In genomic region chr5:181205735-181206401, GRCh38 we compare ENCODE assay signal across 8 cellular contexts. TPM values are rescaled to one million over a fixed set of nuclear protein-coding genes. Genes with fewer than 3 reads are reported as not detected.
A peak's percentile ranks its signal among the peaks of the same experiment; 100 is the strongest.
DNase-seq lines count a peak whose midpoint lies in the region; ATAC-seq and TF ChIP-seq lines count a peak whose summit lies in the region.

No MANE protein-coding gene starts in this region.

- peak overlapping the region; percentile 94 for H3K27ac Mint-ChIP-seq in mesothelial cell of epicardium

- H3K4me1 ChIP-seq in breast epithelium (peaks cover 0 to 10% of the 10 kb centered on the region in 2 donors), aorta (ENCODE audit: control insufficient read depth in 1 of 2, insufficient read depth in 2 of 2, low read length in 2 of 2) (no peaks in the 10 kb centered on the region)

- TF ChIP-seq POLR2A in breast epithelium (IDR thresholded peaks at IDR 0.05): no peak

- peaks cover 52% of the 10 kb centered on the region for H3K27me3 Mint-ChIP-seq in mesothelial cell of epicardium (ENCODE audit: low read depth)

- no peaks in the 10 kb centered on the region for H3K36me3 Mint-ChIP-seq in mesothelial cell of epicardium

- TF ChIP-seq CTCF in breast epithelium (IDR thresholded peaks at IDR 0.05): no peak
- no peak for TF ChIP-seq CTCF in mesothelial cell of epicardium (IDR thresholded peaks at IDR 0.05; ENCODE audit: unreplicated experiment)

- H3K27ac ChIP-seq in breast epithelium (peak overlapping the region in 1 of 2 donors; percentile 86), aorta (ENCODE audit: low read depth in 1 of 2, low read length in 2 of 2) (peak overlapping the region in 1 of 2 donors; percentile 49)

- H3K36me3 ChIP-seq in breast epithelium (no peaks in the 10 kb centered on the region), aorta (ENCODE audit: control insufficient read depth in 1 of 2, insufficient read depth in 2 of 2, low read length in 1 of 2) (no peaks in the 10 kb centered on the region)

- no peaks in the 10 kb centered on the region for H3K27me3 ChIP-seq in breast epithelium
- H3K27me3 ChIP-seq in aorta (ENCODE audit: control insufficient read depth in 1 of 2, insufficient read depth in 2 of 2, low read length in 1 of 2): no peaks in the 10 kb centered on the region

- ATAC-seq in aorta (ENCODE audit: low FRiP score) (peak; percentile 6), GM19023 (IDR thresholded peaks at IDR 0.05; ENCODE audit: unreplicated experiment) (no peak), GM18498 (IDR thresholded peaks at IDR 0.05; ENCODE audit: unreplicated experiment) (no peak), HG03159 (IDR thresholded peaks at IDR 0.05; ENCODE audit: unreplicated experiment) (no peak)

- intact Hi-C loops in breast epithelium (cut with DNase I; ENCODE audit: low total_unique reads): no loop called here
- intact Hi-C loops in aorta (cut with DNase I): loop anchor here (1.0 to 2.0 kb wide), 3 partner anchors 17 to 18 kb away; partner anchors contain the start of gene TRIM41 (in 1 of the 2)

- 4 to 6% methylated on average over 30 of the region's 30 CpGs for WGBS in aorta, 2 donors

- H3K4me3 ChIP-seq in breast epithelium: peak overlapping the region; percentile 66 to 71 (median 70)
- peak overlapping the region; percentile 1 to 50 for H3K4me3 ChIP-seq in aorta (ENCODE audit: low read length in 2 of 2)

- H3K4me1 Mint-ChIP-seq in mesothelial cell of epicardium: peaks cover 18% of the 10 kb centered on the region

- peak overlapping the region; percentile 73 for H3K4me3 Mint-ChIP-seq in mesothelial cell of epicardium

- H3K9me3 ChIP-seq in breast epithelium (no peaks in the 10 kb centered on the region), aorta (ENCODE audit: control insufficient read depth, low read length) (no peaks in the 10 kb centered on the region)

- DNase-seq in stimulated activated CD4-positive, alpha-beta T cell treated with anti-CD3 and anti-CD28 coated beads, Interleukin-15, amount 100 ng/mL, for 24 hours: peak; percentile 54
- no peak for DNase-seq in stimulated activated CD4-positive, alpha-beta T cell treated with anti-CD3 and anti-CD28 coated beads, Interleukin-2, amount 100 ng/mL, for 48 hours
- DNase-seq in breast epithelium (ENCODE audit: low spot score in 2 of 2): no peak
- no peak for DNase-seq in mesothelial cell of epicardium (ENCODE audit: low spot score in 2 of 2, unreplicated experiment in 2 of 2)
- peak in 1 of 2 donors; percentile 77 for DNase-seq in aorta

- H3K9me3 Mint-ChIP-seq in mesothelial cell of epicardium: no peaks in the 10 kb centered on the region

RNA-seq across cellular contexts. Expression of gene TRIM7, which starts 0.9 kb away (rescaled TPM):
- total RNA-seq in breast epithelium (1 to 10 TPM in 2 of 3 donors, under 1 TPM in 1; 0.29 to 5.4 (median 5.2) TPM), mesothelial cell of epicardium (0.57 to 0.72 TPM (median 0.62 TPM) in 3 replicates), aorta (1 to 10 TPM; 3.0 to 6.9 TPM)
- polyA plus RNA-seq in aorta: 1 to 10 TPM; 4.3 to 6.3 TPM

RNA-seq across cellular contexts. Expression of gene TRIM41, which starts 17.2 kb away (rescaled TPM):
- 10 to 100 TPM; 14.1 to 16.0 (median 15.1) TPM for total RNA-seq in breast epithelium
- 27.9 to 28.1 TPM (median 27.9 TPM) in 3 replicates for total RNA-seq in mesothelial cell of epicardium
- total RNA-seq in aorta: 10 to 100 TPM; 15.2 to 21.4 TPM
- 10 to 100 TPM; 15.7 to 22.2 TPM for polyA plus RNA-seq in aorta

RNA-seq across cellular contexts. Expression of gene RACK1, which starts 37.8 kb away (rescaled TPM):
- total RNA-seq in breast epithelium: 1,000 to 10,000 TPM; 2,096 to 2,842 (median 2,553) TPM
- 2,008 to 2,083 TPM (median 2,030 TPM) in 3 replicates for total RNA-seq in mesothelial cell of epicardium
- total RNA-seq in aorta: 1,000 to 10,000 TPM in 1 of 2 donors, 100 to 1,000 TPM in 1; 922 to 1,191 TPM
- polyA plus RNA-seq in aorta: 1,000 to 10,000 TPM; 1,838 to 2,024 TPM

RNA-seq across cellular contexts. Expression of gene TRIM52, which starts 55.1 kb away (rescaled TPM):
- total RNA-seq in breast epithelium (10 to 100 TPM; 12.8 to 18.6 (median 18.4) TPM), mesothelial cell of epicardium (12.8 to 14.6 TPM (median 13.3 TPM) in 3 replicates), aorta (10 to 100 TPM; 11.9 to 18.7 TPM)
- polyA plus RNA-seq in aorta: 10 to 100 TPM in 1 of 2 donors, 1 to 10 TPM in 1; 3.0 to 19.3 TPM

RNA-seq across cellular contexts. Expression of gene OR2V2, which starts 58.5 kb away (rescaled TPM):
- total RNA-seq in breast epithelium (not detected), mesothelial cell of epicardium (not detected in 3 replicates), aorta (not detected)
- polyA plus RNA-seq in aorta: not detected
